8 cellular contexts compared by ENCODE assay signal in genomic region chr11:62622476-62622875, GRCh38. TPM values are rescaled to one million over a fixed set of nuclear protein-coding genes. Genes with fewer than 3 reads are reported as not detected.
DNase-seq lines count a peak whose midpoint lies in the region; ATAC-seq and TF ChIP-seq lines count a peak whose summit lies in the region.

No MANE protein-coding gene starts in this region.

- no peak overlapping the region for H3K4me2 ChIP-seq in mesenchymal stem cell (ENCODE audit: low read length, poor library complexity, severe bottlenecking)

- H3K4me3 ChIP-seq in astrocyte of the cerebellum (ENCODE audit: low read depth, low read length) (peak overlapping the region; percentile 55), mesenchymal stem cell (ENCODE audit: insufficient read depth in 1 of 2, low read depth in 1 of 2, low read length in 2 of 2) (peak overlapping the region in 1 of 2 experiments; percentile 90), thymus (ENCODE audit: low read length) (no peak overlapping the region)

- H3K18ac ChIP-seq in mesenchymal stem cell (ENCODE audit: low read depth in 1 of 2, low read length in 2 of 2) = peak overlapping the region in 1 of 2 experiments; percentile 69

- H3K4ac ChIP-seq in mesenchymal stem cell (ENCODE audit: low read depth in 1 of 2, low read length in 2 of 2) = peak overlapping the region in 1 of 2 experiments; percentile 51

- no peaks in the 10 kb centered on the region for H3K27me3 Mint-ChIP-seq in activated T-cell treated with anti-CD3 and anti-CD28 coated beads, Interleukin-2, amount 50 U/mL, for 4 hours (ENCODE audit: low read depth)

- in situ Hi-C loops in astrocyte of the cerebellum (cut with HindIII; ENCODE audit: low sequenced_read_pairs) = no loop called here

- H3K36me3 ChIP-seq in mesenchymal stem cell (ENCODE audit: control insufficient read depth in 1 of 2, insufficient read depth in 2 of 2, low read depth in 1 of 2, low read length in 2 of 2) (peaks cover 35 to 40% of the 10 kb centered on the region in 2 experiments), thymus (ENCODE audit: control insufficient read depth, insufficient read depth) (peaks cover 27% of the 10 kb centered on the region)

- peak overlapping the region; percentile 96 for H3K4me3 Mint-ChIP-seq in activated T-cell treated with anti-CD3 and anti-CD28 coated beads, Interleukin-2, amount 50 U/mL, for 4 hours

- no peak overlapping the region for H3K14ac ChIP-seq in mesenchymal stem cell (ENCODE audit: low read length in 2 of 2)

- ATAC-seq in activated T-cell treated with anti-CD3 and anti-CD28 coated beads, Interleukin-2, amount 50 U/mL, for 4 hours = no peak

- H3K27ac ChIP-seq in mesenchymal stem cell (ENCODE audit: low read length, poor library complexity, severe bottlenecking) (peak overlapping the region; percentile 86), thymus (ENCODE audit: low read depth) (peak overlapping the region; percentile 87)

- H4K8ac ChIP-seq in mesenchymal stem cell (ENCODE audit: low read length) = peak overlapping the region; percentile 68

- no peaks in the 10 kb centered on the region for H3K9me3 Mint-ChIP-seq in activated T-cell treated with anti-CD3 and anti-CD28 coated beads, Interleukin-2, amount 50 U/mL, for 4 hours

- H3K9me3 ChIP-seq in mesenchymal stem cell (ENCODE audit: control insufficient read depth, low read length) = no peaks in the 10 kb centered on the region
- no peaks in the 10 kb centered on the region for H3K9me3 ChIP-seq in thymus (ENCODE audit: control insufficient read depth)

- no peak overlapping the region for H4K91ac ChIP-seq in mesenchymal stem cell (ENCODE audit: low read length)

- H2BK15ac ChIP-seq in mesenchymal stem cell (ENCODE audit: low read depth, poor library complexity, severe bottlenecking) = no peak overlapping the region

- no peak overlapping the region for H2BK12ac ChIP-seq in mesenchymal stem cell (ENCODE audit: low read length in 2 of 2)

- H3K79me1 ChIP-seq in mesenchymal stem cell (replicated peaks; ENCODE audit: low read length, poor library complexity, severe bottlenecking) = peaks cover under 1% of the 10 kb centered on the region

- peak overlapping the region; percentile 37 for H2BK5ac ChIP-seq in mesenchymal stem cell (ENCODE audit: low read depth, low read length, poor library complexity, severe bottlenecking)

- no peak for DNase-seq in activated T-cell treated with anti-CD3 and anti-CD28 coated beads, Interleukin-2, amount 50 U/mL, for 4 hours
- DNase-seq in activated T-cell treated with anti-CD3 and anti-CD28 coated beads, Interleukin-2, amount 50 U/mL, for 1 hour = no peak
- DNase-seq in astrocyte of the cerebellum (ENCODE audit: low read depth) (no peak), mesenchymal stem cell (no peak), HK-2 (ENCODE audit: unreplicated experiment) (no peak), H4 (ENCODE audit: low spot score) (no peak), NCI-H1436 treated with DMSO at 0.1 percent for 48 hours (lab: John Stamatoyannopoulos, UW) (no peak)

- WGBS in mesenchymal stem cell = 100% methylated on average over 3 of the region's 3 CpGs
- 92% methylated on average over 3 of the region's 3 CpGs for WGBS in thymus

- peaks cover 31% of the 10 kb centered on the region for H3K36me3 Mint-ChIP-seq in activated T-cell treated with anti-CD3 and anti-CD28 coated beads, Interleukin-2, amount 50 U/mL, for 4 hours (ENCODE audit: insufficient read depth)

- H3K23ac ChIP-seq in mesenchymal stem cell (ENCODE audit: low read length in 2 of 2) = no peak overlapping the region

- H2BK120ac ChIP-seq in mesenchymal stem cell (ENCODE audit: low read depth, low read length) = no peak overlapping the region

- peak overlapping the region; percentile 91 for H3K9ac ChIP-seq in mesenchymal stem cell (ENCODE audit: low read length)

- peaks cover 3% of the 10 kb centered on the region for H3K4me1 ChIP-seq in mesenchymal stem cell (ENCODE audit: control insufficient read depth, insufficient read depth, low read depth, low read length)
- peaks cover 17% of the 10 kb centered on the region for H3K4me1 ChIP-seq in thymus (ENCODE audit: control insufficient read depth, insufficient read depth, low read length)

- no peak overlapping the region for H2AFZ ChIP-seq in mesenchymal stem cell (ENCODE audit: low read depth, low read length)

- peaks cover 25% of the 10 kb centered on the region for H3K4me1 Mint-ChIP-seq in activated T-cell treated with anti-CD3 and anti-CD28 coated beads, Interleukin-2, amount 50 U/mL, for 4 hours (ENCODE audit: low read depth)

- H2AK5ac ChIP-seq in mesenchymal stem cell (ENCODE audit: low read length, severe bottlenecking) = peak overlapping the region; percentile 61

- TF ChIP-seq CTCF in astrocyte of the cerebellum (IDR thresholded peaks at IDR 0.05; ENCODE audit: low read depth, low read length, missing control alignments) = no peak

- H3K27me3 ChIP-seq in mesenchymal stem cell (ENCODE audit: control insufficient read depth in 1 of 2, insufficient read depth in 1 of 2, low read length in 2 of 2) = no peaks in the 10 kb centered on the region
- H3K27me3 ChIP-seq in thymus (ENCODE audit: control insufficient read depth, insufficient read depth) = no peaks in the 10 kb centered on the region

RNA-seq across cellular contexts. Expression of gene B3GAT3, which starts 0.7 kb away (rescaled TPM):
- 10 to 100 TPM; 58.2 to 66.2 (median 59.7) TPM for total RNA-seq in activated T-cell treated with anti-CD3 and anti-CD28 coated beads, Interleukin-2, amount 50 U/mL, for 4 hours
- polyA plus RNA-seq in mesenchymal stem cell (2013, experiment 1 of 2) = 32.5 TPM
- polyA plus RNA-seq in mesenchymal stem cell (2013, experiment 2 of 2) = 32.5 TPM
- 72.2 TPM for polyA plus RNA-seq in thymus
- 13.5 and 26.0 TPM in 2 replicates for total RNA-seq in H4 (2014; rRNA removed; shearing (Covaris generic))

RNA-seq across cellular contexts. Expression of gene ROM1, which starts 9.4 kb away (rescaled TPM):
- total RNA-seq in activated T-cell treated with anti-CD3 and anti-CD28 coated beads, Interleukin-2, amount 50 U/mL, for 4 hours = 1 to 10 TPM; 5.8 to 6.6 (median 5.8) TPM
- polyA plus RNA-seq in mesenchymal stem cell (2013, experiment 1 of 2) = 2.5 TPM
- 2.3 TPM for polyA plus RNA-seq in mesenchymal stem cell (2013, experiment 2 of 2)
- polyA plus RNA-seq in thymus = 7.6 TPM
- 4.2 and 11.4 TPM in 2 replicates for total RNA-seq in H4 (2014; rRNA removed; shearing (Covaris generic))

RNA-seq across cellular contexts. Expression of gene EML3, which starts 9.9 kb away (rescaled TPM):
- total RNA-seq in activated T-cell treated with anti-CD3 and anti-CD28 coated beads, Interleukin-2, amount 50 U/mL, for 4 hours = 100 to 1,000 TPM; 145 to 160 (median 155) TPM
- polyA plus RNA-seq in mesenchymal stem cell (2013, experiment 1 of 2) = 30.1 TPM
- polyA plus RNA-seq in mesenchymal stem cell (2013, experiment 2 of 2) = 29.3 TPM
- 99.3 TPM for polyA plus RNA-seq in thymus
- 10.1 and 13.8 TPM in 2 replicates for total RNA-seq in H4 (2014; rRNA removed; shearing (Covaris generic))

RNA-seq across cellular contexts. Expression of gene MTA2, which starts 20.8 kb away (rescaled TPM):
- 100 to 1,000 TPM; 217 to 224 (median 220) TPM for total RNA-seq in activated T-cell treated with anti-CD3 and anti-CD28 coated beads, Interleukin-2, amount 50 U/mL, for 4 hours
- 50.7 TPM for polyA plus RNA-seq in mesenchymal stem cell (2013, experiment 1 of 2)
- polyA plus RNA-seq in mesenchymal stem cell (2013, experiment 2 of 2) = 50.7 TPM
- 79.3 TPM for polyA plus RNA-seq in thymus
- total RNA-seq in H4 (2014; rRNA removed; shearing (Covaris generic)) = 96.1 and 108 TPM in 2 replicates

RNA-seq across cellular contexts. Expression of gene GANAB, which starts 23.9 kb away (rescaled TPM):
- total RNA-seq in activated T-cell treated with anti-CD3 and anti-CD28 coated beads, Interleukin-2, amount 50 U/mL, for 4 hours = 100 to 1,000 TPM; 173 to 204 (median 194) TPM
- polyA plus RNA-seq in mesenchymal stem cell (2013, experiment 1 of 2) = 245 TPM
- 237 TPM for polyA plus RNA-seq in mesenchymal stem cell (2013, experiment 2 of 2)
- polyA plus RNA-seq in thymus = 98.4 TPM
- 142 and 153 TPM in 2 replicates for total RNA-seq in H4 (2014; rRNA removed; shearing (Covaris generic))
